In genomic region chr7:92813390-92814024, GRCh38 we compare ENCODE assay signal across 8 cellular contexts. TPM values are rescaled to one million over a fixed set of nuclear protein-coding genes. Genes with fewer than 3 reads are reported as not detected.
DNase-seq lines count a peak whose midpoint lies in the region; ATAC-seq and TF ChIP-seq lines count a peak whose summit lies in the region.

No MANE protein-coding gene starts in this region.

- TF ChIP-seq CTCF in GM20000 (IDR thresholded peaks at IDR 0.05; ENCODE audit: extremely low read depth, missing control alignments) = no peak
- no peak for TF ChIP-seq CTCF in spleen (IDR thresholded peaks at IDR 0.05 in 8 of 11, conservative IDR thresholded peaks at IDR 0.05 in 3 of 11)

- peaks cover 23% of the 10 kb centered on the region for H3K9me3 Mint-ChIP-seq in activated T-helper 1 cell treated with anti-CD3 and anti-CD28 coated beads, Interleukin-12 subunit alpha, Interleukin-12 subunit beta, Interleukin-2, Interleukin-4 antibody, amounts not matched to agents 30 ng/mL and 10 ng/mL and 1 ng/mL, durations not matched to agents 14 hours and 24 hours and 36 hours

- H3K36me3 Mint-ChIP-seq in activated T-helper 1 cell treated with anti-CD3 and anti-CD28 coated beads, Interleukin-12 subunit alpha, Interleukin-12 subunit beta, Interleukin-2, Interleukin-4 antibody, amounts not matched to agents 30 ng/mL and 10 ng/mL and 1 ng/mL, durations not matched to agents 14 hours and 24 hours and 36 hours (ENCODE audit: low read depth) = peaks cover 42% of the 10 kb centered on the region

- WGBS in spleen, 5 donors = 8 to 17% (median 13%) methylated on average over 4 of the region's 4 CpGs

- ATAC-seq in HG03520 (IDR thresholded peaks at IDR 0.05; ENCODE audit: unreplicated experiment) = peak; percentile 40

- no peaks in the 10 kb centered on the region for H3K27me3 Mint-ChIP-seq in activated T-helper 1 cell treated with anti-CD3 and anti-CD28 coated beads, Interleukin-12 subunit alpha, Interleukin-12 subunit beta, Interleukin-2, Interleukin-4 antibody, amounts not matched to agents 30 ng/mL and 10 ng/mL and 1 ng/mL, durations not matched to agents 14 hours and 24 hours and 36 hours (ENCODE audit: insufficient read depth)

- peak overlapping the region in 6 of 8 donors; percentile 12 to 54 (median 36) for H3K27ac ChIP-seq in spleen

- H3K36me3 ChIP-seq in spleen = no peaks in the 10 kb centered on the region

- TF ChIP-seq POLR2A in spleen (IDR thresholded peaks at IDR 0.05) = no peak

- peaks cover 85% of the 10 kb centered on the region for H3K4me1 Mint-ChIP-seq in activated T-helper 1 cell treated with anti-CD3 and anti-CD28 coated beads, Interleukin-12 subunit alpha, Interleukin-12 subunit beta, Interleukin-2, Interleukin-4 antibody, amounts not matched to agents 30 ng/mL and 10 ng/mL and 1 ng/mL, durations not matched to agents 14 hours and 24 hours and 36 hours (ENCODE audit: low read depth)

- no peaks in the 10 kb centered on the region for H3K27me3 ChIP-seq in spleen (replicated peaks in 1 of 7)

- peak overlapping the region; percentile 98 for H3K27ac Mint-ChIP-seq in activated T-helper 1 cell treated with anti-CD3 and anti-CD28 coated beads, Interleukin-12 subunit alpha, Interleukin-12 subunit beta, Interleukin-2, Interleukin-4 antibody, amounts not matched to agents 30 ng/mL and 10 ng/mL and 1 ng/mL, durations not matched to agents 14 hours and 24 hours and 36 hours

- H3K9me3 ChIP-seq in spleen = peaks cover 0 to 16% (median 12%) of the 10 kb centered on the region in 8 donors

- H3K4me3 Mint-ChIP-seq in activated T-helper 1 cell treated with anti-CD3 and anti-CD28 coated beads, Interleukin-12 subunit alpha, Interleukin-12 subunit beta, Interleukin-2, Interleukin-4 antibody, amounts not matched to agents 30 ng/mL and 10 ng/mL and 1 ng/mL, durations not matched to agents 14 hours and 24 hours and 36 hours = peak overlapping the region; percentile 66

- peak; percentile 64 for DNase-seq in EH (ENCODE audit: low read depth)
- peak; percentile 36 for DNase-seq in GM20000 (ENCODE audit: low spot score)
- no peak for DNase-seq in activated T-helper 1 cell treated with anti-CD3 and anti-CD28 coated beads, Interleukin-12 subunit alpha, Interleukin-12 subunit beta, Interleukin-2, Interleukin-4 antibody, amounts not matched to agents 30 ng/mL and 10 ng/mL and 1 ng/mL, durations not matched to agents 14 hours and 24 hours and 36 hours (ENCODE audit: low spot score)
- no peak for DNase-seq in spleen
- no peak for DNase-seq in medulla oblongata (ENCODE audit: extremely low spot score)
- no peak for DNase-seq in D341Med (ENCODE audit: low spot score)
- no peak for DNase-seq in mesenteric fat pad (ENCODE audit: low spot score)

- peaks cover 20 to 62% (median 39%) of the 10 kb centered on the region in 6 donors for H3K4me1 ChIP-seq in spleen

- H3K4me3 ChIP-seq in spleen = no peak overlapping the region

- intact Hi-C loops in activated T-helper 1 cell treated with anti-CD3 and anti-CD28 coated beads, Interleukin-12 subunit alpha, Interleukin-12 subunit beta, Interleukin-2, Interleukin-4 antibody, amounts not matched to agents 30 ng/mL and 10 ng/mL and 1 ng/mL, durations not matched to agents 14 hours and 24 hours and 36 hours (cut with micrococcal nuclease) = loop anchor here (1.0 to 2.0 kb wide), 15 partner anchors 10 to 192 kb away; no protein-coding TSS in a partner anchor
- intact Hi-C loops in spleen (cut with DNase I; ENCODE audit: low total_unique reads) = no loop called here

RNA-seq across cellular contexts. Expression of gene CDK6, which starts 22.9 kb away (rescaled TPM):
- 328 and 332 TPM in 2 replicates for total RNA-seq in activated T-helper 1 cell treated with anti-CD3 and anti-CD28 coated beads, Interleukin-12 subunit alpha, Interleukin-12 subunit beta, Interleukin-2, Interleukin-4 antibody, amounts not matched to agents 30 ng/mL and 10 ng/mL and 1 ng/mL, durations not matched to agents 14 hours and 24 hours and 36 hours
- 10 to 100 TPM; 22.6 to 37.8 (median 29.9) TPM for total RNA-seq in spleen
- 1 to 10 TPM in 2 of 3 donors, under 1 TPM in 1; 0.91 to 2.0 (median 1.8) TPM for polyA plus RNA-seq in spleen
- 17.1 TPM for total RNA-seq in mesenteric fat pad

Comparison
In these comparisons a context has a peak if more than half of its experiments do, and no peak if none do; other contexts are left out.
1. DNase-seq: peak in EH (single experiment) and GM20000 (single experiment); none in activated T-helper 1 cell treated with anti-CD3 and anti-CD28 coated beads, Interleukin-12 subunit alpha, Interleukin-12 subunit beta, Interleukin-2, Interleukin-4 antibody, amounts not matched to agents 30 ng/mL and 10 ng/mL and 1 ng/mL, durations not matched to agents 14 hours and 24 hours and 36 hours (single experiment), spleen (single experiment), medulla oblongata (single experiment), D341Med (single experiment) and mesenteric fat pad (single experiment).